Comparison of ENCODE assay signal across 8 cellular contexts in genomic region chr17:39153541-39154111, GRCh38. TPM values are rescaled to one million over a fixed set of nuclear protein-coding genes. Genes with fewer than 3 reads are reported as not detected.
DNase-seq lines count a peak whose midpoint lies in the region; ATAC-seq, FAIRE-seq and TF ChIP-seq lines count a peak whose summit lies in the region.

No MANE protein-coding gene starts in this region.

- H3K4me3 ChIP-seq in kidney (ENCODE audit: low read length in 2 of 2): peak overlapping the region; percentile 86 to 90

- peaks cover 40% of the 10 kb centered on the region for H3K4me1 Mint-ChIP-seq in activated CD4-positive, alpha-beta T cell treated with anti-CD3 and anti-CD28 coated beads for 36 hours

- peak; percentile 47 for ATAC-seq in HG03196 (IDR thresholded peaks at IDR 0.05; ENCODE audit: unreplicated experiment)
- peak; percentile 43 for ATAC-seq in activated CD4-positive, alpha-beta T cell treated with anti-CD3 and anti-CD28 coated beads for 36 hours
- no peak for ATAC-seq in HG02610 (IDR thresholded peaks at IDR 0.05; ENCODE audit: unreplicated experiment)

- TF ChIP-seq CTCF in kidney (IDR thresholded peaks at IDR 0.05; ENCODE audit: borderline replicate concordance, extremely low read depth, insufficient read depth): no peak

- H3K36me3 ChIP-seq in kidney (ENCODE audit: control insufficient read depth in 1 of 2, insufficient read depth in 2 of 2, low read length in 2 of 2): no peaks in the 10 kb centered on the region

- no peaks in the 10 kb centered on the region for H3K9me3 ChIP-seq in kidney (ENCODE audit: control insufficient read depth in 1 of 2, low read length in 2 of 2)

- peak overlapping the region; percentile 95 for H3K27ac Mint-ChIP-seq in activated CD4-positive, alpha-beta T cell treated with anti-CD3 and anti-CD28 coated beads for 36 hours

- intact Hi-C loops in activated CD4-positive, alpha-beta T cell treated with anti-CD3 and anti-CD28 coated beads for 36 hours (cut with DNase I, micrococcal nuclease): loop anchor here (1.0 to 10.0 kb wide), 21 partner anchors 11 to 479 kb away; partner anchors contain the start of genes CACNB1 (in 1 of the 2), CDK12 (in 1 of the 2), CISD3 (in 1 of the 2) and CWC25 (in 1 of the 2)
- intact Hi-C loops in kidney (cut with DNase I): loop anchor here (10.0 kb wide), 1 partner anchor 169 kb away; no protein-coding TSS in a partner anchor

- H3K4me3 Mint-ChIP-seq in activated CD4-positive, alpha-beta T cell treated with anti-CD3 and anti-CD28 coated beads for 36 hours: peak overlapping the region; percentile 95

- POLR2A ChIA-PET in activated CD4-positive, alpha-beta T cell treated with anti-CD3 and anti-CD28 coated beads for 36 hours (lab: Charles Lee): interaction anchor here (0.6 to 1.8 kb wide), 8 partner anchors 11 to 355 kb away, joined by 3 to 9 read pairs (median 4); partner anchors contain the start of genes ARL5C, LASP1 and PIP4K2B

- FAIRE-seq in GM12892 (lab: Jason Lieb, UNC): peak; percentile 85
- no peak for FAIRE-seq in kidney (lab: Jason Lieb, UNC)

- DNase-seq in GM12892 (ENCODE audit: insufficient read length): no peak
- DNase-seq in NCI-H510A treated with DMSO at 0.1 percent for 48 hours (lab: John Stamatoyannopoulos, UW): peak; percentile 79
- peak; percentile 94 for DNase-seq in activated CD4-positive, alpha-beta T cell treated with anti-CD3 and anti-CD28 coated beads for 36 hours
- DNase-seq in cerebellum (ENCODE audit: low spot score): peak; percentile 88
- peak; percentile 97 for DNase-seq in kidney
- DNase-seq in stimulated activated CD4-positive, alpha-beta T cell treated with anti-CD3 and anti-CD28 coated beads, Interleukin-12 subunit alpha, Interleukin-12 subunit beta, amount 100 ng/mL, for 4 hours: peak; percentile 95

- CTCF ChIA-PET in activated CD4-positive, alpha-beta T cell treated with anti-CD3 and anti-CD28 coated beads for 36 hours (lab: Charles Lee): interaction anchor here (0.6 to 6.2 kb wide), 47 partner anchors 9 to 795 kb away, joined by 3 to 140 read pairs (median 6); partner anchors contain the start of genes ARL5C, FBXO47, LASP1 and MLLT6

- H3K9ac ChIP-seq in kidney (ENCODE audit: low read length in 2 of 2): peak overlapping the region; percentile 80 to 83

- no peaks in the 10 kb centered on the region for H3K9me3 Mint-ChIP-seq in activated CD4-positive, alpha-beta T cell treated with anti-CD3 and anti-CD28 coated beads for 36 hours (ENCODE audit: low read depth)

- H3K4me1 ChIP-seq in kidney (ENCODE audit: control insufficient read depth in 1 of 2, insufficient read depth in 1 of 2, low read depth in 1 of 2, low read length in 2 of 2): peaks cover 8 to 10% of the 10 kb centered on the region in 2 donors

- no peak for TF ChIP-seq POLR2A in GM12892 (IDR thresholded peaks at IDR 0.05; ENCODE audit: low read depth, low read length)

- H3K27me3 Mint-ChIP-seq in activated CD4-positive, alpha-beta T cell treated with anti-CD3 and anti-CD28 coated beads for 36 hours: peaks cover 2% of the 10 kb centered on the region

- peaks cover 8% of the 10 kb centered on the region for H3K36me3 Mint-ChIP-seq in activated CD4-positive, alpha-beta T cell treated with anti-CD3 and anti-CD28 coated beads for 36 hours (ENCODE audit: low read depth)

- peak overlapping the region; percentile 94 to 96 for H3K27ac ChIP-seq in kidney (ENCODE audit: low read depth in 2 of 2, low read length in 2 of 2)

RNA-seq across cellular contexts. Expression of gene PLXDC1, which starts 2.2 kb away (rescaled TPM):
- polyA plus RNA-seq in GM12892 (2012; ENCODE audit: missing spikeins): not detected
- total RNA-seq in activated CD4-positive, alpha-beta T cell treated with anti-CD3 and anti-CD28 coated beads for 36 hours: 1 to 10 TPM; 1.2 to 2.4 TPM
- 14.6 TPM for total RNA-seq in cerebellum
- total RNA-seq in kidney: 11.1 TPM
- 4.5 TPM for polyA plus RNA-seq in kidney (ENCODE audit: insufficient read depth, low read depth, low replicate concordance)

RNA-seq across cellular contexts. Expression of gene ARL5C, which starts 12.3 kb away (rescaled TPM):
- polyA plus RNA-seq in GM12892 (2012; ENCODE audit: missing spikeins): not detected
- total RNA-seq in activated CD4-positive, alpha-beta T cell treated with anti-CD3 and anti-CD28 coated beads for 36 hours: not detected
- total RNA-seq in cerebellum (not detected), kidney (not detected)
- not detected for polyA plus RNA-seq in kidney (ENCODE audit: insufficient read depth, low read depth, low replicate concordance)

RNA-seq across cellular contexts. Expression of gene CACNB1, which starts 43.8 kb away (rescaled TPM):
- 4.6 TPM for polyA plus RNA-seq in GM12892 (2012; ENCODE audit: missing spikeins)
- 10 to 100 TPM; 11.8 to 12.3 TPM for total RNA-seq in activated CD4-positive, alpha-beta T cell treated with anti-CD3 and anti-CD28 coated beads for 36 hours
- total RNA-seq in cerebellum: 20.7 TPM
- total RNA-seq in kidney: 9.9 TPM
- 1.4 TPM for polyA plus RNA-seq in kidney (ENCODE audit: insufficient read depth, low read depth, low replicate concordance)

RNA-seq across cellular contexts. Expression of gene RPL19, which starts 46.5 kb away (rescaled TPM):
- polyA plus RNA-seq in GM12892 (2012; ENCODE audit: missing spikeins): 5,032 TPM
- 1,000 to 10,000 TPM; 2,801 to 2,985 TPM for total RNA-seq in activated CD4-positive, alpha-beta T cell treated with anti-CD3 and anti-CD28 coated beads for 36 hours
- total RNA-seq in cerebellum (493 TPM), kidney (1,460 TPM)
- polyA plus RNA-seq in kidney (ENCODE audit: insufficient read depth, low read depth, low replicate concordance): 2,512 TPM
